8 cellular contexts compared by ENCODE assay signal in genomic region chr1:53945433-53946251, GRCh38. TPM values are rescaled to one million over a fixed set of nuclear protein-coding genes. Genes with fewer than 3 reads are reported as not detected.
DNase-seq lines count a peak whose midpoint lies in the region; ATAC-seq, FAIRE-seq and TF ChIP-seq lines count a peak whose summit lies in the region.

TSS of gene IFT25 (minus strand) at chr1:53945699. CDS start at chr1:53940082, 5,617 bp downstream.

- peak; percentile 82 for FAIRE-seq in GM19239 (lab: Jason Lieb, UNC)

- peak within 1 kb of the TSS; percentile 89 for H3K27ac ChIP-seq in layer of hippocampus (ENCODE audit: low read depth, low read length)

- TF ChIP-seq CTCF in BE2C (IDR thresholded peaks at IDR 0.05; ENCODE audit: low read depth, low read length) = no peak
- TF ChIP-seq CTCF in choroid plexus epithelial cell (conservative IDR thresholded peaks at IDR 0.05; ENCODE audit: low read depth, low read length) = no peak

- ATAC-seq in HG03442 (IDR thresholded peaks at IDR 0.05; ENCODE audit: unreplicated experiment) = peak; percentile 62

- H3K27me3 ChIP-seq in BE2C = no peaks in the 10 kb centered on the region
- no peaks in the 10 kb centered on the region for H3K27me3 ChIP-seq in layer of hippocampus (ENCODE audit: control insufficient read depth, insufficient read depth, low read length)

- H3K36me3 ChIP-seq in BE2C = no peaks in the 10 kb centered on the region

- no peaks in the 10 kb centered on the region for H3K4me1 ChIP-seq in BE2C

- DNase-seq in BE2C = peak; percentile 91
- DNase-seq in GM19239 (ENCODE audit: insufficient read length, low spot score) = peak; percentile 66
- DNase-seq in NCI-H510A treated with DMSO at 0.1 percent for 48 hours (lab: John Stamatoyannopoulos, UW) = peak; percentile 89
- peak; percentile 96 to 99 for DNase-seq in activated CD4-positive, alpha-beta T cell treated with anti-CD3 and anti-CD28 coated beads for 4 hours
- DNase-seq in choroid plexus epithelial cell (ENCODE audit: low read depth) = peak; percentile 98
- DNase-seq in stimulated activated CD4-positive, alpha-beta T cell treated with anti-CD3 and anti-CD28 coated beads, Interleukin-1b, Interleukin-23, amount 100 ng/mL, for 24 hours (ENCODE audit: low read depth in 4 of 4, low spot score in 1 of 4) = peak; percentile 95 to 100 (median 98)

- H3K4me3 ChIP-seq in BE2C (ENCODE audit: low read depth, low read length) (peak within 1 kb of the TSS; percentile 60), choroid plexus epithelial cell (ENCODE audit: low read depth, low read length) (peak within 1 kb of the TSS; percentile 98)

- no peaks in the 10 kb centered on the region for H3K9me3 ChIP-seq in BE2C

RNA-seq across cellular contexts. Expression of gene IFT25, which starts in this region (rescaled TPM):
- polyA plus RNA-seq in BE2C (2012; ENCODE audit: insufficient read depth, insufficient read length, low read depth) = 0.65 TPM

Comparison
In these comparisons a context has a peak if more than half of its experiments do, and no peak if none do; other contexts are left out.
1. Peak in every context shown above with its lines: DNase-seq, ATAC-seq, H3K4me3 ChIP-seq and H3K27ac ChIP-seq.